In genomic region chr13:110993788-110994187, GRCh38 we compare ENCODE assay signal across 18 cellular contexts.
"Had no signal": no experiment of that assay in that cellular context is flagged by ENCODE, and none has a peak within 500 bp of the region (broad histone marks: within the 10 kb centered on the region; RNA-seq: fewer than 3 reads in every experiment).

No MANE protein-coding gene starts in this region.

- H3K4me3 Mint-ChIP-seq: activated CD4-positive, alpha-beta T cell treated with anti-CD3 and anti-CD28 coated beads, Interleukin-2, amount 10 ng/mL, durations not matched to agents 24 days and 14 days; activated T-cell treated with anti-CD3 and anti-CD28 coated beads, Interleukin-2, amount 50 U/mL, for 4 hours; T-cell had no signal

- H3K4me3 ChIP-seq: coronary artery, gastrocnemius medialis, left lung, tibial nerve, uterus had no signal

- H3K27ac ChIP-seq: brain microvascular endothelial cell, coronary artery, gastrocnemius medialis, left lung, tibial nerve, uterus had no signal

- H3K27me3 Mint-ChIP-seq: progenitor cell of endocrine pancreas had no signal

- ATAC-seq: activated T-cell treated with anti-CD3 and anti-CD28 coated beads, Interleukin-2, amount 50 U/mL, for 4 hours; gastrocnemius medialis; left lung; stimulated activated naive CD8-positive, alpha-beta T cell treated with anti-CD3 and anti-CD28 coated beads, Interleukin-15, Interleukin-2, amounts not matched to agents 100 U/mL and 50 U/mL, for 24 hours; T-cell had no signal

- H3K4me1 ChIP-seq: gastrocnemius medialis, left lung, tibial nerve, uterus had no signal

- H3K27ac Mint-ChIP-seq: activated CD4-positive, alpha-beta T cell treated with anti-CD3 and anti-CD28 coated beads, Interleukin-2, amount 10 ng/mL, durations not matched to agents 24 days and 14 days; progenitor cell of endocrine pancreas; T-cell had no signal

- H3K9me3 Mint-ChIP-seq: activated T-cell treated with anti-CD3 and anti-CD28 coated beads, Interleukin-2, amount 50 U/mL, for 4 hours; T-cell had no signal

- H3K36me3 ChIP-seq: brain microvascular endothelial cell, gastrocnemius medialis, left lung, tibial nerve, uterus had no signal

- H3K27me3 ChIP-seq: brain microvascular endothelial cell, gastrocnemius medialis, left lung, tibial nerve, uterus had no signal

- H3K9me3 ChIP-seq: gastrocnemius medialis, left lung, tibial nerve, uterus had no signal

- H3K36me3 Mint-ChIP-seq: T-cell had no signal

- DNase-seq: activated CD4-positive, alpha-beta T cell treated with anti-CD3 and anti-CD28 coated beads, Interleukin-2, amount 10 ng/mL, durations not matched to agents 24 days and 14 days; activated CD8-positive, alpha-beta memory T cell treated with anti-CD3 and anti-CD28 coated beads, Interleukin-2, amount 50 U/mL, for 4 hours; activated naive CD4-positive, alpha-beta T cell treated with anti-CD3 and anti-CD28 coated beads, Interleukin-2, amount 50 U/mL, for 16 hours; activated T-cell treated with anti-CD3 and anti-CD28 coated beads, Interleukin-2, amount 50 U/mL, for 4 hours; aorta; brain microvascular endothelial cell; gastrocnemius medialis; head of caudate nucleus; left lung; stimulated activated CD4-positive, alpha-beta T cell treated with anti-CD3 and anti-CD28 coated beads, Interleukin-2, amount 100 ng/mL, for 24 hours; stimulated activated naive CD8-positive, alpha-beta T cell treated with anti-CD3 and anti-CD28 coated beads, Interleukin-15, Interleukin-2, amounts not matched to agents 100 U/mL and 50 U/mL, for 24 hours; substantia nigra; T-cell; uterus had no signal

- H3K4me1 Mint-ChIP-seq: activated CD4-positive, alpha-beta T cell treated with anti-CD3 and anti-CD28 coated beads, Interleukin-2, amount 10 ng/mL, durations not matched to agents 24 days and 14 days; T-cell had no signal

- FAIRE-seq: keratinocyte had no signal
